In genomic region chr16:89577055-89577759, GRCh38 we compare ENCODE assay signal across 1 cellular context.
TF ChIP-seq lines count a peak whose summit lies in the region.

No MANE protein-coding gene starts in this region.

TF ChIP-seq in GM23338, 12 proteins besides CTCF, POLR2A, EP300 and RAD21 (continued from another document):
- TF ChIP-seq ZNF462 (CRISPR knock-in tag; IDR thresholded peaks at IDR 0.05): no peak
- no peak for TF ChIP-seq POLR2AphosphoS5 (IDR thresholded peaks at IDR 0.05; ENCODE audit: low read depth)
- TF ChIP-seq EZH2phosphoT487 (IDR thresholded peaks at IDR 0.05; ENCODE audit: unreplicated experiment): no peak
- no peak for TF ChIP-seq CREB1 (CRISPR knock-in tag; IDR thresholded peaks at IDR 0.05; ENCODE audit: low read depth)
- no peak for TF ChIP-seq ZNF114 (CRISPR knock-in tag; IDR thresholded peaks at IDR 0.05)
